1 cellular context compared by ENCODE assay signal in genomic region chr14:66496188-66496807, GRCh38.
TF ChIP-seq lines count a peak whose summit lies in the region.

No MANE protein-coding gene starts in this region.

TF ChIP-seq in HepG2, 621 proteins besides CTCF, POLR2A, EP300 and RAD21:
- no peak for TF ChIP-seq TEAD3 (CRISPR knock-in tag; optimal IDR thresholded peaks at IDR 0.05; ENCODE audit: borderline replicate concordance)
- no peak for TF ChIP-seq ZKSCAN8 (CRISPR knock-in tag; IDR thresholded peaks at IDR 0.05; ENCODE audit: borderline replicate concordance)
- no peak for TF ChIP-seq ZNF652 (CRISPR knock-in tag; IDR thresholded peaks at IDR 0.05; ENCODE audit: borderline replicate concordance, low read depth)
- TF ChIP-seq SYNCRIP (IDR thresholded peaks at IDR 0.05; ENCODE audit: insufficient read depth, low read depth, low read length) = no peak
- TF ChIP-seq, protein P1, sequence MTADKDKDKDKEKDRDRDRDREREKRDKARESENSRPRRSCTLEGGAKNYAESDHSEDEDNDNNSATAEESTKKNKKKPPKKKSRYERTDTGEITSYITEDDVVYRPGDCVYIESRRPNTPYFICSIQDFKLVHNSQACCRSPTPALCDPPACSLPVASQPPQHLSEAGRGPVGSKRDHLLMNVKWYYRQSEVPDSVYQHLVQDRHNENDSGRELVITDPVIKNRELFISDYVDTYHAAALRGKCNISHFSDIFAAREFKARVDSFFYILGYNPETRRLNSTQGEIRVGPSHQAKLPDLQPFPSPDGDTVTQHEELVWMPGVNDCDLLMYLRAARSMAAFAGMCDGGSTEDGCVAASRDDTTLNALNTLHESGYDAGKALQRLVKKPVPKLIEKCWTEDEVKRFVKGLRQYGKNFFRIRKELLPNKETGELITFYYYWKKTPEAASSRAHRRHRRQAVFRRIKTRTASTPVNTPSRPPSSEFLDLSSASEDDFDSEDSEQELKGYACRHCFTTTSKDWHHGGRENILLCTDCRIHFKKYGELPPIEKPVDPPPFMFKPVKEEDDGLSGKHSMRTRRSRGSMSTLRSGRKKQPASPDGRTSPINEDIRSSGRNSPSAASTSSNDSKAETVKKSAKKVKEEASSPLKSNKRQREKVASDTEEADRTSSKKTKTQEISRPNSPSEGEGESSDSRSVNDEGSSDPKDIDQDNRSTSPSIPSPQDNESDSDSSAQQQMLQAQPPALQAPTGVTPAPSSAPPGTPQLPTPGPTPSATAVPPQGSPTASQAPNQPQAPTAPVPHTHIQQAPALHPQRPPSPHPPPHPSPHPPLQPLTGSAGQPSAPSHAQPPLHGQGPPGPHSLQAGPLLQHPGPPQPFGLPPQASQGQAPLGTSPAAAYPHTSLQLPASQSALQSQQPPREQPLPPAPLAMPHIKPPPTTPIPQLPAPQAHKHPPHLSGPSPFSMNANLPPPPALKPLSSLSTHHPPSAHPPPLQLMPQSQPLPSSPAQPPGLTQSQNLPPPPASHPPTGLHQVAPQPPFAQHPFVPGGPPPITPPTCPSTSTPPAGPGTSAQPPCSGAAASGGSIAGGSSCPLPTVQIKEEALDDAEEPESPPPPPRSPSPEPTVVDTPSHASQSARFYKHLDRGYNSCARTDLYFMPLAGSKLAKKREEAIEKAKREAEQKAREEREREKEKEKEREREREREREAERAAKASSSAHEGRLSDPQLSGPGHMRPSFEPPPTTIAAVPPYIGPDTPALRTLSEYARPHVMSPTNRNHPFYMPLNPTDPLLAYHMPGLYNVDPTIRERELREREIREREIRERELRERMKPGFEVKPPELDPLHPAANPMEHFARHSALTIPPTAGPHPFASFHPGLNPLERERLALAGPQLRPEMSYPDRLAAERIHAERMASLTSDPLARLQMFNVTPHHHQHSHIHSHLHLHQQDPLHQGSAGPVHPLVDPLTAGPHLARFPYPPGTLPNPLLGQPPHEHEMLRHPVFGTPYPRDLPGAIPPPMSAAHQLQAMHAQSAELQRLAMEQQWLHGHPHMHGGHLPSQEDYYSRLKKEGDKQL (CRISPR knock-in tag; IDR thresholded peaks at IDR 0.05; ENCODE audit: low read depth) = no peak
- TF ChIP-seq TOPORS (CRISPR knock-in tag; IDR thresholded peaks at IDR 0.05) = no peak
- TF ChIP-seq ZEB1 (IDR thresholded peaks at IDR 0.05; ENCODE audit: insufficient replicate concordance, low read depth) = no peak
- TF ChIP-seq RORA (CRISPR knock-in tag; IDR thresholded peaks at IDR 0.05) = no peak
- TF ChIP-seq ZFP36L1 (CRISPR knock-in tag; IDR thresholded peaks at IDR 0.05) = no peak
- TF ChIP-seq ZNF761 (CRISPR knock-in tag; conservative IDR thresholded peaks at IDR 0.05) = no peak
- TF ChIP-seq ZNF354B (CRISPR knock-in tag; IDR thresholded peaks at IDR 0.05) = no peak
- no peak for TF ChIP-seq FOXJ3 (CRISPR knock-in tag; IDR thresholded peaks at IDR 0.05; ENCODE audit: borderline replicate concordance)
- TF ChIP-seq MLLT10 (CRISPR knock-in tag; IDR thresholded peaks at IDR 0.05) = no peak
- TF ChIP-seq HNRNPH1 (optimal IDR thresholded peaks at IDR 0.05; ENCODE audit: low read depth, low read length) = no peak
